In the genomic region with DNA sequence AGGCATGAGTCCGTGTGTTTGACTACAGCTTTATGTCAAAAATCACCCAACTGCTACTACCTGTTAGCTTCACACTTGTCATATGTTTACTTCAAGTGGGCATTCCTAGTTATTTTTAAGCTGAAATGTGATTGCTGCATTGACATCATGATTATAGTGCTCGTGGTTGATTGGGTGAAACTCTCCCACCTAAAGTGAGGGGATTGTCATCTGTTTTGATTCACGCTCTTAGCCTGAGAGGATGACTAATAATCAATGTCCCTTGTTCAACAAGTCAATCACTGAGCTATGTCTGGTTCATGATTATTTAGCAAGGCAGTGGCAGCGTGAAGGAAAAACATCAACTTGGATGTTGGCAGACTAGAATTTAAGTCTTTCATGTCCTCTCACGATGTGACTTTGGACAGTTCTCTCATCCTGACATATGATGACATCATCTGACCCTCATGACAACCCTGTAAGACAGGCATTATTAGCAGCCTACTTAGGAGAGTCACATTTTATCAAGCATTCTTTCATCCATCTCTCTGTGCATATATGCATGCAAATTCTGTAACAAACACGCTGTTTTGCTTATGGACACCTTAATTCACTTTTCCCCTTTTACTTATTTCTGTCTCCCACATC, we compare ENCODE assay signal across 23 cellular contexts.
DNase-seq lines count a peak whose midpoint lies in the region; ATAC-seq and TF ChIP-seq lines count a peak whose summit lies in the region.
"Had no signal": no experiment of that assay in that cellular context is flagged by ENCODE, and none has a peak within 500 bp of the region (broad histone marks: within the 10 kb centered on the region; RNA-seq: fewer than 3 reads in every experiment).

No MANE protein-coding gene starts in this region.

- peak; percentile 74 for ATAC-seq in activated CD8-positive, alpha-beta T cell treated with anti-CD3 and anti-CD28 coated beads for 36 hours
- no peak for ATAC-seq in activated CD8-positive, alpha-beta T cell treated with anti-CD3 and anti-CD28 coated beads, Interleukin-2, amount 10 ng/mL, durations not matched to agents 7 days and 5 days
- peak; percentile 74 for ATAC-seq in stimulated activated naive CD8-positive, alpha-beta T cell treated with anti-CD3 and anti-CD28 coated beads, Interleukin-15, amount 100 ng/mL, for 72 hours
- ATAC-seq: GM23338 had no signal

- no peaks in the 10 kb centered on the region for H3K4me1 ChIP-seq in HEK293 (ENCODE audit: control insufficient read depth, insufficient read depth, low read length)
- H3K4me1 ChIP-seq: SJCRH30 had no signal

- no peaks in the 10 kb centered on the region for H3F3A ChIP-seq in neural cell (ENCODE audit: insufficient read depth, low read length, poor library complexity, severe bottlenecking)

- no peak for DNase-seq in activated CD8-positive, alpha-beta T cell treated with anti-CD3 and anti-CD28 coated beads for 36 hours
- DNase-seq in activated CD8-positive, alpha-beta T cell treated with anti-CD3 and anti-CD28 coated beads, Interleukin-2, amount 10 ng/mL, durations not matched to agents 7 days and 5 days, result no peak
- DNase-seq in stimulated activated naive CD8-positive, alpha-beta T cell treated with anti-CD3 and anti-CD28 coated beads, Interleukin-15, amount 100 ng/mL, for 72 hours, result peak in 1 of 2 donors; percentile 10
- DNase-seq in OCI-M2 (lab: John Stamatoyannopoulos, UW; ENCODE audit: unreplicated experiment) (no peak), cerebellar nuclear complex (lab: John Stamatoyannopoulos, UW) (no peak)
- DNase-seq: 8988T; ACHN; Calu3; DMS153; DND-41; H9; HFFc6; MM.1S; NCI-H2029; NCI-H446 treated with DMSO at 0.1 percent for 48 hours; NCI-H82; NK-92 treated with Interleukin-12 subunit alpha and Interleukin-12 subunit beta, amount 100 ng/mL, for 24 hours; SJCRH30 had no signal

- no peak overlapping the region for H2AFZ ChIP-seq in neural cell (ENCODE audit: low read depth, low read length)
- H2AFZ ChIP-seq: GM23338, PC-9 had no signal

- H3K27me3 Mint-ChIP-seq in activated CD8-positive, alpha-beta T cell treated with anti-CD3 and anti-CD28 coated beads for 36 hours, result peaks cover 6% of the 10 kb centered on the region
- H3K27me3 Mint-ChIP-seq in activated CD8-positive, alpha-beta T cell treated with anti-CD3 and anti-CD28 coated beads, Interleukin-2, amount 10 ng/mL, durations not matched to agents 7 days and 5 days (ENCODE audit: low read depth), result peaks cover 14% of the 10 kb centered on the region
- H3K27me3 Mint-ChIP-seq in stimulated activated naive CD8-positive, alpha-beta T cell treated with anti-CD3 and anti-CD28 coated beads, Interleukin-15, amount 100 ng/mL, for 72 hours, result peaks cover 12% of the 10 kb centered on the region

- no peak overlapping the region for H3K9ac ChIP-seq in neural cell (ENCODE audit: low read length)
- H3K9ac ChIP-seq: KMS-11 had no signal

- H3K27ac Mint-ChIP-seq in activated CD8-positive, alpha-beta T cell treated with anti-CD3 and anti-CD28 coated beads for 36 hours, result no peak overlapping the region
- H3K27ac Mint-ChIP-seq in activated CD8-positive, alpha-beta T cell treated with anti-CD3 and anti-CD28 coated beads, Interleukin-2, amount 10 ng/mL, durations not matched to agents 7 days and 5 days, result no peak overlapping the region
- H3K27ac Mint-ChIP-seq in stimulated activated naive CD8-positive, alpha-beta T cell treated with anti-CD3 and anti-CD28 coated beads, Interleukin-15, amount 100 ng/mL, for 72 hours, result peak overlapping the region in 1 of 2 donors; percentile 54
- H3K27ac Mint-ChIP-seq: GM23338, H9, HFFc6 had no signal

- POLR2A ChIA-PET in activated CD8-positive, alpha-beta T cell treated with anti-CD3 and anti-CD28 coated beads for 36 hours (lab: Charles Lee), result no interaction called here
- POLR2A ChIA-PET in activated CD8-positive, alpha-beta T cell treated with anti-CD3 and anti-CD28 coated beads, Interleukin-2, amount 10 ng/mL, durations not matched to agents 7 days and 5 days (lab: Charles Lee), result no interaction called here
- POLR2A ChIA-PET in HEK293 (lab: Yijun Ruan, JAX), result interaction anchor here (0.6 kb wide), 1 partner anchor 25 kb away, joined by 3 read pairs; no protein-coding TSS in a partner anchor

- no peak overlapping the region for H3K4me2 ChIP-seq in neural cell (ENCODE audit: low read length)
- H3K4me2 ChIP-seq: GM23338, KMS-11, PC-9 had no signal

- no peaks in the 10 kb centered on the region for H3K9me3 Mint-ChIP-seq in activated CD8-positive, alpha-beta T cell treated with anti-CD3 and anti-CD28 coated beads for 36 hours
- H3K9me3 Mint-ChIP-seq in activated CD8-positive, alpha-beta T cell treated with anti-CD3 and anti-CD28 coated beads, Interleukin-2, amount 10 ng/mL, durations not matched to agents 7 days and 5 days (ENCODE audit: insufficient read depth), result no peaks in the 10 kb centered on the region
- H3K9me3 Mint-ChIP-seq in stimulated activated naive CD8-positive, alpha-beta T cell treated with anti-CD3 and anti-CD28 coated beads, Interleukin-15, amount 100 ng/mL, for 72 hours, result peaks cover 3 to 6% of the 10 kb centered on the region in 2 donors
- H3K9me3 Mint-ChIP-seq: GM23338, H9, HFFc6 had no signal

- intact Hi-C loops in activated CD8-positive, alpha-beta T cell treated with anti-CD3 and anti-CD28 coated beads for 36 hours (cut with micrococcal nuclease), result no loop called here

- peaks cover 12% of the 10 kb centered on the region for H3K4me1 Mint-ChIP-seq in activated CD8-positive, alpha-beta T cell treated with anti-CD3 and anti-CD28 coated beads for 36 hours (ENCODE audit: low read depth)
- no peaks in the 10 kb centered on the region for H3K4me1 Mint-ChIP-seq in activated CD8-positive, alpha-beta T cell treated with anti-CD3 and anti-CD28 coated beads, Interleukin-2, amount 10 ng/mL, durations not matched to agents 7 days and 5 days (ENCODE audit: low read depth)
- H3K4me1 Mint-ChIP-seq in stimulated activated naive CD8-positive, alpha-beta T cell treated with anti-CD3 and anti-CD28 coated beads, Interleukin-15, amount 100 ng/mL, for 72 hours, result no peaks in the 10 kb centered on the region

- no peak overlapping the region for H3K4me3 ChIP-seq in HEK293 (ENCODE audit: low read depth, low read length)
- no peak overlapping the region for H3K4me3 ChIP-seq in neural cell (ENCODE audit: low read length)
- H3K4me3 ChIP-seq: GM23338, PC-9, SJCRH30 had no signal

- no peak overlapping the region for H3K4me3 Mint-ChIP-seq in activated CD8-positive, alpha-beta T cell treated with anti-CD3 and anti-CD28 coated beads for 36 hours
- H3K4me3 Mint-ChIP-seq in activated CD8-positive, alpha-beta T cell treated with anti-CD3 and anti-CD28 coated beads, Interleukin-2, amount 10 ng/mL, durations not matched to agents 7 days and 5 days, result no peak overlapping the region
- H3K4me3 Mint-ChIP-seq in stimulated activated naive CD8-positive, alpha-beta T cell treated with anti-CD3 and anti-CD28 coated beads, Interleukin-15, amount 100 ng/mL, for 72 hours, result no peak overlapping the region
- H3K4me3 Mint-ChIP-seq: GM23338, H9, HFFc6 had no signal

- H3K9me2 ChIP-seq in neural cell (ENCODE audit: insufficient read depth, low read length), result no peaks in the 10 kb centered on the region

- CTCF ChIA-PET in activated CD8-positive, alpha-beta T cell treated with anti-CD3 and anti-CD28 coated beads for 36 hours (lab: Charles Lee), result no interaction called here
- CTCF ChIA-PET in activated CD8-positive, alpha-beta T cell treated with anti-CD3 and anti-CD28 coated beads, Interleukin-2, amount 10 ng/mL, durations not matched to agents 7 days and 5 days (lab: Charles Lee), result no interaction called here
- CTCF ChIA-PET in HEK293 (lab: Yijun Ruan, JAX), result no interaction called here

- no peaks in the 10 kb centered on the region for H4K20me1 ChIP-seq in neural cell (ENCODE audit: insufficient read depth)

- TF ChIP-seq EP300 in neural cell (conservative IDR thresholded peaks at IDR 0.05; ENCODE audit: poor library complexity, severe bottlenecking), result peak; percentile 40

- TF ChIP-seq RAD21 in neural cell (conservative IDR thresholded peaks at IDR 0.05), result no peak

- H3K36me3 Mint-ChIP-seq in activated CD8-positive, alpha-beta T cell treated with anti-CD3 and anti-CD28 coated beads for 36 hours (ENCODE audit: low read depth), result no peaks in the 10 kb centered on the region
- no peaks in the 10 kb centered on the region for H3K36me3 Mint-ChIP-seq in activated CD8-positive, alpha-beta T cell treated with anti-CD3 and anti-CD28 coated beads, Interleukin-2, amount 10 ng/mL, durations not matched to agents 7 days and 5 days (ENCODE audit: low read depth)

- no peaks in the 10 kb centered on the region for H3K9me3 ChIP-seq in HEK293 (ENCODE audit: control insufficient read depth, insufficient read depth, low read depth, low read length)
- H3K9me3 ChIP-seq in neural cell (ENCODE audit: low read length), result no peaks in the 10 kb centered on the region
- H3K9me3 ChIP-seq: SJCRH30 had no signal

- no peaks in the 10 kb centered on the region for H3K79me2 ChIP-seq in neural cell (replicated peaks; ENCODE audit: insufficient read depth, low read length)

- H3K27ac ChIP-seq in HEK293 (ENCODE audit: extremely low read depth, low read depth, low read length), result no peak overlapping the region
- H3K27ac ChIP-seq in neural cell (ENCODE audit: low read length), result peak overlapping the region; percentile 2
- H3K27ac ChIP-seq: KMS-11, PC-9, SJCRH30 had no signal

- H3K36me3 ChIP-seq in HEK293 (ENCODE audit: control insufficient read depth in 2 of 2, insufficient read depth in 1 of 2, low read length in 2 of 2), result no peaks in the 10 kb centered on the region
- H3K36me3 ChIP-seq in neural cell (ENCODE audit: insufficient read depth, low read length), result no peaks in the 10 kb centered on the region
- H3K36me3 ChIP-seq: SJCRH30 had no signal

- H3K27me3 ChIP-seq in neural cell (ENCODE audit: insufficient read depth, low read depth, low read length), result no peaks in the 10 kb centered on the region
- H3K27me3 ChIP-seq: SJCRH30 had no signal

- TF ChIP-seq CTCF in activated CD8-positive, alpha-beta T cell treated with anti-CD3 and anti-CD28 coated beads for 36 hours (IDR thresholded peaks at IDR 0.05), result no peak
- no peak for TF ChIP-seq CTCF in HEK293 (tag by site-specific recombination; IDR thresholded peaks at IDR 0.05)
- TF ChIP-seq CTCF in neural cell (IDR thresholded peaks at IDR 0.05; ENCODE audit: poor library complexity, severe bottlenecking), result no peak

TF ChIP-seq in HEK293, 187 proteins besides CTCF, POLR2A, EP300 and RAD21 (continues in another document):
- no peak for TF ChIP-seq BCL11B (tag by site-specific recombination; IDR thresholded peaks at IDR 0.05; ENCODE audit: low read depth)

TF ChIP-seq in neural cell, 6 proteins besides CTCF, POLR2A, EP300 and RAD21:
- TF ChIP-seq SMC3 (conservative IDR thresholded peaks at IDR 0.05; ENCODE audit: poor library complexity) (no peak), POLR2AphosphoS5 (IDR thresholded peaks at IDR 0.05) (peak; percentile 71)
